Comparison of ENCODE assay signal across 9 cellular contexts in genomic region chr12:74689071-74689655, GRCh38.
DNase-seq lines count a peak whose midpoint lies in the region; ATAC-seq, FAIRE-seq and TF ChIP-seq lines count a peak whose summit lies in the region.
"Had no signal": no experiment of that assay in that cellular context is flagged by ENCODE, and none has a peak within 500 bp of the region (broad histone marks: within the 10 kb centered on the region; RNA-seq: fewer than 3 reads in every experiment).

No MANE protein-coding gene starts in this region.

- H3K27me3 ChIP-seq in AG04450 (ENCODE audit: control insufficient read depth, insufficient read depth, low read length) = no peaks in the 10 kb centered on the region

- FAIRE-seq in islet of Langerhans (lab: Jason Lieb, UNC) = peak; percentile 98

- POLR2A ChIA-PET in AG04450 (lab: Yijun Ruan, JAX) = no interaction called here

- ATAC-seq in GM18907 (IDR thresholded peaks at IDR 0.05; ENCODE audit: unreplicated experiment) (peak; percentile 54), T-helper 17 cell (no peak)

- H3K4me3 ChIP-seq in AG04450 (ENCODE audit: low read depth, low read length) (no peak overlapping the region), WI38 (ENCODE audit: low read depth, low read length) (no peak overlapping the region)

- H3K27ac ChIP-seq in AG04450 (ENCODE audit: low read depth, low read length) = no peak overlapping the region
- H3K27ac ChIP-seq: epithelial cell of prostate had no signal

- H3K27me3 Mint-ChIP-seq in T-helper 17 cell = peaks cover 5% of the 10 kb centered on the region

- no peaks in the 10 kb centered on the region for H3K36me3 Mint-ChIP-seq in T-helper 17 cell (ENCODE audit: low read depth)

- no peak overlapping the region for H3K27ac Mint-ChIP-seq in T-helper 17 cell

- CTCF ChIA-PET in AG04450 (lab: Charles Lee) = interaction anchor here (0.6 to 1.6 kb wide), 22 partner anchors 9 to 1658 kb away, joined by 3 to 17 read pairs (median 4); partner anchors contain the start of gene GLIPR1L2

- H3K9me3 ChIP-seq in AG04450 (ENCODE audit: control insufficient read depth, insufficient read depth, low read length) (no peaks in the 10 kb centered on the region), T-helper 17 cell (ENCODE audit: control insufficient read depth, low read length, poor library complexity, severe bottlenecking) (no peaks in the 10 kb centered on the region)

- H3K4me1 Mint-ChIP-seq in T-helper 17 cell = peaks cover 3% of the 10 kb centered on the region

- DNase-seq in AG04450 (ENCODE audit: low read depth, low spot score) (peak; percentile 8), NCI-H1417 treated with DMSO at 0.1 percent for 48 hours (lab: John Stamatoyannopoulos, UW) (peak; percentile 50), NCI-H524 treated with DMSO at 0.1 percent for 48 hours (lab: John Stamatoyannopoulos, UW) (no peak), 8988T (no peak), T-helper 17 cell (no peak)

- no peak overlapping the region for H3K4me3 Mint-ChIP-seq in T-helper 17 cell

- TF ChIP-seq CTCF in AG04450 (IDR thresholded peaks at IDR 0.05; ENCODE audit: low read depth, low read length) (peak; percentile 64), WI38 (IDR thresholded peaks at IDR 0.05; ENCODE audit: low read depth, low read length) (peak; percentile 16; the same call in 1 of the 2 replicates)

Comparison
In these comparisons a context has a peak if more than half of its experiments do, and no peak if none do; other contexts are left out.
1. DNase-seq: peak in AG04450 (single experiment) and NCI-H1417 treated with DMSO at 0.1 percent for 48 hours (single experiment); none in NCI-H524 treated with DMSO at 0.1 percent for 48 hours (single experiment), 8988T (single experiment) and T-helper 17 cell (0 of 3).